In the genomic region with DNA sequence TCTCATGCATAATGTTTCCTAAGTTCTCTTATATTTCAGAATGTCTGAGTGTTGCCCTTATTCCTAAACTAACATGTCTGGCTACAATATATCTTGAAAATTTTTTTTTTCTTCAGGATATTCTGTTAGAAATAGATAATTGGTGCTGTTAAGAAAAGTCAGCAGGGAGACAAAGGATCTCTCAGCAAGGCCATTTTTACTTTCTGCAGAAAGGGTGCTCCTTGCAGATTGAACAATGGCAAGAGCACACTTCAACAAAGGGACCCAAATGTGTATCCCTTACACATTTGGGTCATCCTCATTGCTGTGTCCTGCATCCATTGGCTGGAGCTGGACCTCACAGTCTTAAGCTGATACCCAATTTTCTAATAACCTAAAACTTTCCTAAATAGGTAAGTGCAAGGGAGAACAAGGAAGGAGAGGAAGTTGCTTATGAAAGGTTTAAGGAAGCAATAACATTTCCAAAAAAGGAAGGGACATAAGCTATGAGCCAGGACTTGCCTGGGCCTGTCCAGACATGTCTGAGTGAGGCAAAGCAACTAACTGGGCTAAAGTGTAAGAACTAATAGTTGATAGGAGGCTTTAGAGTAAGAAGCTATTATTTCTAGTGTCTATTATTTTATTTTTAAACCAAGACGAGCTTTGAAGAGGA, we compare ENCODE assay signal across 17 cellular contexts.
A peak's percentile ranks its signal among the peaks of the same experiment; 100 is the strongest.
DNase-seq lines count a peak whose midpoint lies in the region; ATAC-seq and TF ChIP-seq lines count a peak whose summit lies in the region.
"Had no signal": no experiment of that assay in that cellular context is flagged by ENCODE, and none has a peak within 500 bp of the region (broad histone marks: within the 10 kb centered on the region; RNA-seq: fewer than 3 reads in every experiment).

No MANE protein-coding gene starts in this region.

- H3K27ac ChIP-seq in 22Rv1 = peak overlapping the region; percentile 20
- H3K27ac ChIP-seq in SJSA1 = peak overlapping the region; percentile 44; the same call in 1 of the 2 replicates
- H3K27ac ChIP-seq: GM23248, HL-60 had no signal

- peaks cover 9% of the 10 kb centered on the region for H3K36me3 Mint-ChIP-seq in natural killer cell
- H3K36me3 Mint-ChIP-seq: CD4-positive, CD25-positive, alpha-beta regulatory T cell; stimulated activated naive B cell treated with anti-CD40 and anti-IgM and Interleukin-4, amounts not matched to agents 10 μg/mL and 1 μg/mL and 100 μg/mL, for 72 hours had no signal

- peaks cover 12 to 13% of the 10 kb centered on the region in 2 donors for H3K9me3 Mint-ChIP-seq in natural killer cell

- peaks cover 5% of the 10 kb centered on the region; the same call in 1 of the 2 replicates for H3K36me3 ChIP-seq in SJSA1

- peaks cover 0 to 6% of the 10 kb centered on the region in 2 donors for H3K27me3 Mint-ChIP-seq in natural killer cell (ENCODE audit: low read depth in 2 of 2)
- H3K27me3 Mint-ChIP-seq: CD4-positive, CD25-positive, alpha-beta regulatory T cell; stimulated activated naive B cell treated with anti-CD40 and anti-IgM and Interleukin-4, amounts not matched to agents 10 μg/mL and 1 μg/mL and 100 μg/mL, for 72 hours had no signal

- H3K9me3 ChIP-seq in SJSA1 (replicated peaks) = no peaks in the 10 kb centered on the region

- no peak overlapping the region for H3K27ac Mint-ChIP-seq in natural killer cell
- H3K27ac Mint-ChIP-seq: CD4-positive, CD25-positive, alpha-beta regulatory T cell; stimulated activated naive B cell treated with anti-CD40 and anti-IgM and Interleukin-4, amounts not matched to agents 10 μg/mL and 1 μg/mL and 100 μg/mL, for 72 hours had no signal

- peaks cover 29% of the 10 kb centered on the region for H3K4me1 ChIP-seq in SJSA1 (replicated peaks)

- H3K4me3 Mint-ChIP-seq in natural killer cell = no peak overlapping the region
- H3K4me3 Mint-ChIP-seq: CD4-positive, CD25-positive, alpha-beta regulatory T cell; stimulated activated naive B cell treated with anti-CD40 and anti-IgM and Interleukin-4, amounts not matched to agents 10 μg/mL and 1 μg/mL and 100 μg/mL, for 72 hours had no signal

- TF ChIP-seq CTCF in 22Rv1 (IDR thresholded peaks at IDR 0.05) (no peak), fibroblast of pulmonary artery (IDR thresholded peaks at IDR 0.05; ENCODE audit: low read length, missing control alignments) (no peak), natural killer cell (IDR thresholded peaks at IDR 0.05) (no peak)

- H3K4me3 ChIP-seq in SJSA1 = no peak overlapping the region
- H3K4me3 ChIP-seq in fibroblast of pulmonary artery (replicated peaks; ENCODE audit: low read depth, low read length) = no peak overlapping the region
- H3K4me3 ChIP-seq: GM23248 had no signal

- intact Hi-C loops in natural killer cell (cut with micrococcal nuclease) = no loop called here

- H3K4me1 Mint-ChIP-seq in natural killer cell = no peaks in the 10 kb centered on the region
- H3K4me1 Mint-ChIP-seq: CD4-positive, CD25-positive, alpha-beta regulatory T cell; stimulated activated naive B cell treated with anti-CD40 and anti-IgM and Interleukin-4, amounts not matched to agents 10 μg/mL and 1 μg/mL and 100 μg/mL, for 72 hours had no signal

- no peaks in the 10 kb centered on the region for H3K27me3 ChIP-seq in SJSA1 (replicated peaks)

- DNase-seq in GDM1 (lab: John Stamatoyannopoulos, UW) = peak; percentile 7
- DNase-seq in SJSA1 (ENCODE audit: low read depth in 1 of 2, low spot score in 2 of 2) = no peak
- DNase-seq in fibroblast of pulmonary artery (ENCODE audit: low read depth) = peak; percentile 29
- no peak for DNase-seq in nucleus accumbens (lab: John Stamatoyannopoulos, UW)
- no peak for DNase-seq in natural killer cell
- no peak for DNase-seq in GOT3 (lab: John Stamatoyannopoulos, UW)
- DNase-seq: effector CD4-positive, alpha-beta T cell; GF-D8; glutamatergic neuron; GM23248; OCI-M1; stimulated activated CD4-positive, alpha-beta T cell treated with anti-CD3 and anti-CD28 coated beads, Interleukin-4, amount 100 ng/mL, for 1 hour; stimulated activated naive B cell treated with anti-CD40 and anti-IgM and Interleukin-4, amounts not matched to agents 10 μg/mL and 1 μg/mL and 100 μg/mL, for 72 hours had no signal

- ATAC-seq in GM18502 (IDR thresholded peaks at IDR 0.05; ENCODE audit: poor library complexity, unreplicated experiment) (no peak), natural killer cell (no peak)
- ATAC-seq: stimulated activated naive B cell treated with anti-CD40 and anti-IgM and Interleukin-4, amounts not matched to agents 10 μg/mL and 1 μg/mL and 100 μg/mL, for 72 hours had no signal

Comparison
In these comparisons a context has a peak if more than half of its experiments do, and no peak if none do; other contexts are left out.
1. DNase-seq: peak in GDM1 (single experiment) and fibroblast of pulmonary artery (single experiment); none in SJSA1 (0 of 2), nucleus accumbens (0 of 56), natural killer cell (single experiment) and GOT3 (single experiment).